ENCODE assay signal across 28 cellular contexts in the genomic region with DNA sequence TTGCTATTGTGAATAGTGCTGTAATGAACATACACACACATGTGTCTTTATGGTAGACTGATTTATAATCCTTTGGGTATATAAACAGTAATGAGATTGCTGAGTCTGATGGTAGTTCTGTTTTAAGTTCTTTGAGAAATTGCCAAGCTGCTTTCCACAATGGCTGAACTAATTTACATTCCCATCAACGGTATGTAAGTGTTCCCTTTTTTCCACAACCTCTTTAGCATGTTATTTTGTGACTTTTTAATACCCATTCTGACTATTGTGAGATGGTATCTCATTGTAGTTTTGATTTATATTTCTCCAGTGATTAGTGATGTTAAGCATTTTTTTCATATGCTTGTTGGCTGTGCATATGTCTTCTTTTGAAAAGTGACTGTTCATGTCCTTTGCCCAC.
"Had no signal": no experiment of that assay in that cellular context is flagged by ENCODE, and none has a peak within 500 bp of the region (broad histone marks: within the 10 kb centered on the region; RNA-seq: fewer than 3 reads in every experiment).

No MANE protein-coding gene starts in this region.

- H3K4me3 ChIP-seq: cardiac muscle cell, Peyer's patch, SJSA1 had no signal

- H3K27me3 Mint-ChIP-seq: activated CD4-positive, alpha-beta T cell treated with anti-CD3 and anti-CD28 coated beads, Interleukin-2, amount 10 ng/mL, durations not matched to agents 24 days and 14 days; activated naive CD8-positive, alpha-beta T cell; T-helper 17 cell had no signal

- H3K9me3 ChIP-seq: Peyer's patch, SJSA1 had no signal

- H3K27ac Mint-ChIP-seq: T-helper 17 cell, WTC11 had no signal

- H3K27me3 ChIP-seq: brain microvascular endothelial cell, cardiac muscle cell, Peyer's patch, SJSA1 had no signal

- H3K4me1 ChIP-seq: Peyer's patch had no signal

- H3K27ac ChIP-seq: brain microvascular endothelial cell, cardiac muscle cell, Peyer's patch, RWPE1, SJSA1 had no signal

- DNase-seq: activated CD4-positive, alpha-beta T cell treated with anti-CD3 and anti-CD28 coated beads for 1 hour; activated CD4-positive, alpha-beta T cell treated with anti-CD3 and anti-CD28 coated beads, Interleukin-2, amount 10 ng/mL, durations not matched to agents 24 days and 14 days; activated CD4-positive, alpha-beta T cell treated with anti-CD3 and anti-CD28 coated beads, Interleukin-2, amount 50 U/mL, for 48 hours; activated CD8-positive, alpha-beta memory T cell treated with anti-CD3 and anti-CD28 coated beads, Interleukin-2, amount 50 U/mL, for 4 hours; activated effector memory CD4-positive, alpha-beta T cell treated with anti-CD3 and anti-CD28 coated beads, Interleukin-2, amount 50 U/mL, for 16 hours; activated naive CD4-positive, alpha-beta T cell treated with Interleukin-2 at 50 U/mL for 16 hours; amygdala; brain microvascular endothelial cell; IMR-90; KBM-7; NCI-H1092; NCI-H1417; NCI-H2029; NCI-H2107; NCI-H226; NCI-H526; NCI-H82; OCI-M1; Peyer's patch; SHP77; T-helper 17 cell; T-helper 9 cell had no signal

- ATAC-seq: T-helper 17 cell, WTC11 had no signal

- H3K4me1 Mint-ChIP-seq: WTC11 had no signal

- H3K36me3 ChIP-seq: brain microvascular endothelial cell, cardiac muscle cell, Peyer's patch, SJSA1 had no signal

- H3K4me3 Mint-ChIP-seq: activated naive CD8-positive, alpha-beta T cell; activated T-helper 1 cell treated with anti-CD3 and anti-CD28 coated beads, Interleukin-12 subunit alpha, Interleukin-12 subunit beta, Interleukin-2, Interleukin-4 antibody, amounts not matched to agents 30 ng/mL and 10 ng/mL and 1 ng/mL, durations not matched to agents 14 hours and 24 hours and 36 hours; T-helper 17 cell; WTC11 had no signal
